9 cellular contexts compared by ENCODE assay signal in the genomic region with DNA sequence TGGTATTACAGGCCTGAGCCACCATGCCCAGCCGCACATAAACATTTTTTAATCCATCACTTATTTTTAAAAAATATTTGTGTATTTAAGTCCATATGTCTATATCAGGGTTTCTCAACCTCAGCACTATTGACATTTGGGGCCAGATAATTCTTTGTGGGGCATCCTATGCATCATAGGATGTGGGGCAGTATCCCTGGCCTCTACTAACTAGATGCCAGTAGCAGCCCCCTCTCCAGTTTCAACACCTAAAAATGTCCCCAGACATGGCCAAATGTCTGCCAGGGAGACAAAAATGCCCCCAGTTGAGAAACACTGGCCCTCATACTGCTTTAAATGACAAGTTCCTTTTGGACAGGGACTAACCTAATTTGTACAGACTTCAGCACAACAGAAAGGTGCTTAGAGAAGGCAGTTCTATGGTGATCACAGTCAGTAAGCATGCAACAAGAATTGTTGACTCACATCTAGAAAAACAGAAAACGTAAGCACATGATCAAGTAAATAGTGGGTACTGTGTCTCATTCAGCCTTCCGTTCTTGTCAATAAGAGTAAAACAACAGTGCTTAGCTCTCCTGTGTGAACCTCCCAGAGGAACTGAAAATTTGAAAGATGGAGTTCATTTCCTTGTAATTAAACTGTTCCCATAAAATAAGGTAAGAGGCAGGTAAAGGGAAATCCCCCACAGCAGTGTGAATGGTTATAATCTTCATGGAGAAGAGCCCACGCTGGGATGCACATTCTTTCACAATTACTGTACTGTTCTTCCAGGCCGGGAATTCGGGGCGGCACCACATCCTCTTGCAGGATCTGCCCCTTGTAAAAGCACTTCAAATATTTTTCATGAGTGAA. TPM values are rescaled to one million over a fixed set of nuclear protein-coding genes. Genes with fewer than 3 reads are reported as not detected.
DNase-seq lines count a peak whose midpoint lies in the region; ATAC-seq and TF ChIP-seq lines count a peak whose summit lies in the region.
"Had no signal": no experiment of that assay in that cellular context is flagged by ENCODE, and none has a peak within 500 bp of the region (broad histone marks: within the 10 kb centered on the region; RNA-seq: fewer than 3 reads in every experiment).

No MANE protein-coding gene starts in this region.

- TF ChIP-seq POLR2A in breast epithelium (IDR thresholded peaks at IDR 0.05) (no peak), upper lobe of left lung (IDR thresholded peaks at IDR 0.05) (no peak)

- H3K9me3 ChIP-seq in breast epithelium, result no peaks in the 10 kb centered on the region
- H3K9me3 ChIP-seq in upper lobe of left lung, result no peaks in the 10 kb centered on the region

- DNase-seq in MCF 10A (ENCODE audit: unreplicated experiment) (peak; percentile 72), breast epithelium (ENCODE audit: low spot score in 2 of 2) (no peak), LoVo (ENCODE audit: low spot score) (peak; percentile 89), upper lobe of left lung (peak in 1 of 2 donors; percentile 50)
- no peak for DNase-seq in activated CD8-positive, alpha-beta memory T cell treated with anti-CD3 and anti-CD28 coated beads, Interleukin-2, amount 50 U/mL, for 4 hours
- DNase-seq: central memory CD4-positive, alpha-beta T cell had no signal

- no peak for TF ChIP-seq CTCF in MCF 10A (IDR thresholded peaks at IDR 0.05; ENCODE audit: unreplicated experiment)
- TF ChIP-seq CTCF in breast epithelium (IDR thresholded peaks at IDR 0.05), result no peak
- no peak for TF ChIP-seq CTCF in upper lobe of left lung (IDR thresholded peaks at IDR 0.05)

- H3K36me3 Mint-ChIP-seq in MCF 10A (ENCODE audit: insufficient read depth, unreplicated experiment), result no peaks in the 10 kb centered on the region

- H3K27ac Mint-ChIP-seq in MCF 10A (ENCODE audit: low read depth, unreplicated experiment), result peak overlapping the region; percentile 87

- 51 to 52% methylated on average over 7 of the region's 7 CpGs for WGBS in upper lobe of left lung, 2 donors

- intact Hi-C loops in MCF 10A (cut with micrococcal nuclease), result loop anchor here (10.0 kb wide), 1 partner anchor 72 kb away; no protein-coding TSS in a partner anchor
- intact Hi-C loops in breast epithelium (cut with DNase I; ENCODE audit: low total_unique reads), result no loop called here

- no peaks in the 10 kb centered on the region for H3K4me1 ChIP-seq in breast epithelium
- H3K4me1 ChIP-seq in upper lobe of left lung, result peaks cover 32 to 50% (median 40%) of the 10 kb centered on the region in 4 donors

- no peaks in the 10 kb centered on the region for H3K36me3 ChIP-seq in breast epithelium
- H3K36me3 ChIP-seq in upper lobe of left lung, result no peaks in the 10 kb centered on the region

- POLR2A ChIA-PET in MCF 10A (lab: Yijun Ruan, JAX), result interaction anchor here (1.0 to 1.3 kb wide), 3 partner anchors 36 to 43 kb away, joined by 3 to 8 read pairs (median 5); no protein-coding TSS in a partner anchor

- TF ChIP-seq EP300 in upper lobe of left lung (IDR thresholded peaks at IDR 0.05), result peak in 2 of 4 donors; percentile 60 to 72

- H3K27me3 Mint-ChIP-seq in MCF 10A (ENCODE audit: insufficient read depth, unreplicated experiment), result no peaks in the 10 kb centered on the region

- CTCF ChIA-PET in MCF 10A (lab: Yijun Ruan, JAX), result interaction anchor here (0.7 kb wide), 2 partner anchors 681 to 1316 kb away, joined by 3 read pairs; no protein-coding TSS in a partner anchor

- BruUV-seq in MCF 10A (replicated peaks; lab: Mats Ljungman, UMichigan), result TSS peak; percentile 79

- no peak overlapping the region for H3K27ac ChIP-seq in breast epithelium
- H3K27ac ChIP-seq in upper lobe of left lung, result peak overlapping the region; percentile 65 to 83 (median 75)

- peaks cover 41% of the 10 kb centered on the region for H3K4me1 Mint-ChIP-seq in MCF 10A (ENCODE audit: insufficient read depth, unreplicated experiment)

- ATAC-seq in esophagus mucosa (peak; percentile 48), upper lobe of left lung (ENCODE audit: low FRiP score in 2 of 2) (peak in 1 of 2 donors; percentile 18), HG03045 (IDR thresholded peaks at IDR 0.05; ENCODE audit: unreplicated experiment) (no peak), GM18511 (IDR thresholded peaks at IDR 0.05; ENCODE audit: unreplicated experiment) (no peak)

- H3K4me3 Mint-ChIP-seq in MCF 10A (ENCODE audit: unreplicated experiment), result peak overlapping the region; percentile 26

- H3K27me3 ChIP-seq in breast epithelium (no peaks in the 10 kb centered on the region), upper lobe of left lung (no peaks in the 10 kb centered on the region)

- H3K4me3 ChIP-seq in breast epithelium, result no peak overlapping the region
- peak overlapping the region in 1 of 4 donors; percentile 2 for H3K4me3 ChIP-seq in upper lobe of left lung

- peaks cover 7% of the 10 kb centered on the region for H3K9me3 Mint-ChIP-seq in MCF 10A (ENCODE audit: unreplicated experiment)

RNA-seq across cellular contexts. Expression of gene ADRB1, which starts 17.3 kb away (rescaled TPM):
- 0.28 and 0.56 TPM in 2 replicates for total RNA-seq in MCF 10A (2022)
- 1 to 10 TPM in 2 of 3 donors, under 1 TPM in 1; 0.66 to 2.4 (median 1.3) TPM for total RNA-seq in breast epithelium
- 0.04 TPM for total RNA-seq in esophagus mucosa
- 10 to 100 TPM; 18.9 to 37.2 (median 26.8) TPM for total RNA-seq in upper lobe of left lung

Comparison
In these comparisons a context has a peak if more than half of its experiments do, and no peak if none do; other contexts are left out.
1. DNase-seq: peak in MCF 10A (single experiment) and LoVo (single experiment); none in breast epithelium (0 of 2) and activated CD8-positive, alpha-beta memory T cell treated with anti-CD3 and anti-CD28 coated beads, Interleukin-2, amount 50 U/mL, for 4 hours (single experiment).
2. H3K27ac ChIP-seq: peak in upper lobe of left lung (4 of 4); none in breast epithelium (0 of 2).
3. RNA of gene ADRB1, which starts 17.3 kb away (total RNA-seq): 18.9 to 37.2 TPM in upper lobe of left lung; 0.66 to 2.4 TPM in breast epithelium, 0.28 to 0.56 TPM in MCF 10A and 0.04 TPM in esophagus mucosa (single experiment); every median in the first group is over 4 times any median in the second.